In the genomic region with DNA sequence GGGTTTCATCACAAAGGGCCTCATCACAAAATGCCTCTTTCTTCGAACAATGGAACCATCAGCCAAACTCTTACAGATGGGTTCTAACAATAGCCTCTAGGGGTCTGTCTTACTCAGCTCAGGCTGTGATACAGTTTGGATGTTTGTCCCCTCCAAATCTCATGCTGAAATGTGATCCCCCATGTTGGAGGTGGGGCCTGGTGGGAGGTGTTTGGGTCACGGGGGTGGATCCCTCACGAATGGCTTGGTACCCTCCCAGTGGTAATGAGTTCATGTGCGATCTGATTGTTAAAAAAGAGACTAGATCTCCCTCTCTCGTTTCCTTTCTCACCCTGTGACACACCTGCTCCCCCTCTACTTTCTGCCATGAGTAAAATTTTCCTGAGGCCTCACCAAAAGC, we compare ENCODE assay signal across 13 cellular contexts. TPM values are rescaled to one million over a fixed set of nuclear protein-coding genes. Genes with fewer than 3 reads are reported as not detected.
A peak's percentile ranks its signal among the peaks of the same experiment; 100 is the strongest.
DNase-seq lines count a peak whose midpoint lies in the region; ATAC-seq and TF ChIP-seq lines count a peak whose summit lies in the region.
"Had no signal": no experiment of that assay in that cellular context is flagged by ENCODE, and none has a peak within 500 bp of the region (broad histone marks: within the 10 kb centered on the region; RNA-seq: fewer than 3 reads in every experiment).

No MANE protein-coding gene starts in this region.

- CTCF ChIA-PET in activated CD8-positive, alpha-beta T cell treated with anti-CD3 and anti-CD28 coated beads for 36 hours (lab: Charles Lee) = interaction anchor here (0.7 to 1.5 kb wide), 4 partner anchors 23 to 387 kb away, joined by 3 to 4 read pairs (median 3); no protein-coding TSS in a partner anchor
- CTCF ChIA-PET in MCF 10A (lab: Yijun Ruan, JAX) = interaction anchor here (0.6 kb wide), 1 partner anchor 102 kb away, joined by 3 read pairs; no protein-coding TSS in a partner anchor

- H3K4me3 Mint-ChIP-seq in activated CD8-positive, alpha-beta T cell treated with anti-CD3 and anti-CD28 coated beads for 36 hours = no peak overlapping the region
- H3K4me3 Mint-ChIP-seq in MCF 10A (ENCODE audit: unreplicated experiment) = no peak overlapping the region

- DNase-seq in activated CD8-positive, alpha-beta memory T cell treated with anti-CD3 and anti-CD28 coated beads for 24 hours = peak; percentile 78
- no peak for DNase-seq in activated CD8-positive, alpha-beta memory T cell treated with anti-CD3 and anti-CD28 coated beads, Interleukin-2, amount 50 U/mL, for 4 hours
- DNase-seq in activated CD8-positive, alpha-beta T cell treated with anti-CD3 and anti-CD28 coated beads for 36 hours = peak; percentile 79
- peak; percentile 28 for DNase-seq in iPS DF 4.7 (ENCODE audit: extremely low read depth, low spot score)
- peak; percentile 15 for DNase-seq in stimulated activated CD8-positive, alpha-beta memory T cell treated with anti-CD3 and anti-CD28 coated beads, Interleukin-7, amount 100 ng/mL, for 24 hours (ENCODE audit: low read depth)
- no peak for DNase-seq in aorta
- no peak for DNase-seq in MCF 10A (ENCODE audit: unreplicated experiment)
- DNase-seq in NCI-H2107 (lab: John Stamatoyannopoulos, UW) = no peak
- DNase-seq: brain microvascular endothelial cell, DMS79 treated with DMSO at 0.1 percent for 48 hours, NCI-H526 had no signal

- peak; percentile 99 for ATAC-seq in activated CD8-positive, alpha-beta T cell treated with anti-CD3 and anti-CD28 coated beads for 36 hours
- no peak for ATAC-seq in aorta (ENCODE audit: low FRiP score)

- no peaks in the 10 kb centered on the region for H3K27me3 ChIP-seq in aorta (ENCODE audit: control insufficient read depth in 1 of 2, insufficient read depth in 2 of 2, low read length in 1 of 2)
- H3K27me3 ChIP-seq: brain microvascular endothelial cell had no signal

- peak overlapping the region; percentile 84 for H3K27ac Mint-ChIP-seq in activated CD8-positive, alpha-beta T cell treated with anti-CD3 and anti-CD28 coated beads for 36 hours
- H3K27ac Mint-ChIP-seq in MCF 10A (ENCODE audit: low read depth, unreplicated experiment) = no peak overlapping the region

- no TSS peak for BruUV-seq in MCF 10A (replicated peaks; lab: Mats Ljungman, UMichigan)

- POLR2A ChIA-PET in activated CD8-positive, alpha-beta T cell treated with anti-CD3 and anti-CD28 coated beads for 36 hours (lab: Charles Lee) = no interaction called here
- POLR2A ChIA-PET in MCF 10A (lab: Yijun Ruan, JAX) = interaction anchor here (0.6 kb wide), 1 partner anchor 14 kb away, joined by 3 read pairs; no protein-coding TSS in a partner anchor

- H3K4me1 Mint-ChIP-seq in activated CD8-positive, alpha-beta T cell treated with anti-CD3 and anti-CD28 coated beads for 36 hours (ENCODE audit: low read depth) = peaks cover 17% of the 10 kb centered on the region
- peaks cover 7% of the 10 kb centered on the region for H3K4me1 Mint-ChIP-seq in MCF 10A (ENCODE audit: insufficient read depth, unreplicated experiment)

- H3K27me3 Mint-ChIP-seq in activated CD8-positive, alpha-beta T cell treated with anti-CD3 and anti-CD28 coated beads for 36 hours = no peaks in the 10 kb centered on the region
- no peaks in the 10 kb centered on the region for H3K27me3 Mint-ChIP-seq in MCF 10A (ENCODE audit: insufficient read depth, unreplicated experiment)

- H3K9me3 Mint-ChIP-seq in activated CD8-positive, alpha-beta T cell treated with anti-CD3 and anti-CD28 coated beads for 36 hours = peaks cover 5% of the 10 kb centered on the region
- no peaks in the 10 kb centered on the region for H3K9me3 Mint-ChIP-seq in MCF 10A (ENCODE audit: unreplicated experiment)

- H3K36me3 Mint-ChIP-seq in activated CD8-positive, alpha-beta T cell treated with anti-CD3 and anti-CD28 coated beads for 36 hours (ENCODE audit: low read depth) = no peaks in the 10 kb centered on the region
- no peaks in the 10 kb centered on the region for H3K36me3 Mint-ChIP-seq in MCF 10A (ENCODE audit: insufficient read depth, unreplicated experiment)

- no peak overlapping the region for H3K27ac ChIP-seq in aorta (ENCODE audit: low read depth in 1 of 2, low read length in 2 of 2)
- H3K27ac ChIP-seq: brain microvascular endothelial cell, parathyroid adenoma had no signal

- H3K4me1 ChIP-seq in aorta (ENCODE audit: control insufficient read depth in 1 of 2, insufficient read depth in 2 of 2, low read length in 2 of 2) = no peaks in the 10 kb centered on the region
- H3K4me1 ChIP-seq: parathyroid adenoma had no signal

- no peaks in the 10 kb centered on the region for H3K36me3 ChIP-seq in aorta (ENCODE audit: control insufficient read depth in 1 of 2, insufficient read depth in 2 of 2, low read length in 1 of 2)
- H3K36me3 ChIP-seq: brain microvascular endothelial cell had no signal

- TF ChIP-seq CTCF in activated CD8-positive, alpha-beta T cell treated with anti-CD3 and anti-CD28 coated beads for 36 hours (IDR thresholded peaks at IDR 0.05) = no peak
- TF ChIP-seq CTCF in MCF 10A (IDR thresholded peaks at IDR 0.05; ENCODE audit: unreplicated experiment) = no peak

- no peaks in the 10 kb centered on the region for H3K9me3 ChIP-seq in aorta (ENCODE audit: control insufficient read depth, low read length)

- H3K4me3 ChIP-seq in aorta (ENCODE audit: low read length in 2 of 2) = no peak overlapping the region

- WGBS in aorta, 2 donors = 73 to 77% methylated on average over 5 of the region's 5 CpGs

- intact Hi-C loops in activated CD8-positive, alpha-beta T cell treated with anti-CD3 and anti-CD28 coated beads for 36 hours (cut with micrococcal nuclease) = no loop called here
- intact Hi-C loops in aorta (cut with DNase I) (no loop called here), MCF 10A (cut with micrococcal nuclease) (no loop called here)

RNA-seq across cellular contexts. Expression of gene LIPC, which starts 47.9 kb away (rescaled TPM):
- 1 to 10 TPM; 1.0 to 1.2 TPM for total RNA-seq in activated CD8-positive, alpha-beta T cell treated with anti-CD3 and anti-CD28 coated beads for 36 hours
- total RNA-seq in aorta = under 1 TPM; 0.52 to 0.93 TPM
- polyA plus RNA-seq in aorta = under 1 TPM in 1 of 2 donors, not detected in 1; 0.38 TPM
- not detected in 2 replicates for total RNA-seq in MCF 10A (2022)
- total RNA-seq: SK-MEL-5 had no signal

Comparison
In these comparisons a context has a peak if more than half of its experiments do, and no peak if none do; other contexts are left out.
1. DNase-seq: peak in activated CD8-positive, alpha-beta memory T cell treated with anti-CD3 and anti-CD28 coated beads for 24 hours (single experiment), activated CD8-positive, alpha-beta T cell treated with anti-CD3 and anti-CD28 coated beads for 36 hours (single experiment), iPS DF 4.7 (single experiment) and stimulated activated CD8-positive, alpha-beta memory T cell treated with anti-CD3 and anti-CD28 coated beads, Interleukin-7, amount 100 ng/mL, for 24 hours (single experiment); none in activated CD8-positive, alpha-beta memory T cell treated with anti-CD3 and anti-CD28 coated beads, Interleukin-2, amount 50 U/mL, for 4 hours (single experiment), aorta (0 of 2), MCF 10A (single experiment) and NCI-H2107 (single experiment).